In the genomic region with DNA sequence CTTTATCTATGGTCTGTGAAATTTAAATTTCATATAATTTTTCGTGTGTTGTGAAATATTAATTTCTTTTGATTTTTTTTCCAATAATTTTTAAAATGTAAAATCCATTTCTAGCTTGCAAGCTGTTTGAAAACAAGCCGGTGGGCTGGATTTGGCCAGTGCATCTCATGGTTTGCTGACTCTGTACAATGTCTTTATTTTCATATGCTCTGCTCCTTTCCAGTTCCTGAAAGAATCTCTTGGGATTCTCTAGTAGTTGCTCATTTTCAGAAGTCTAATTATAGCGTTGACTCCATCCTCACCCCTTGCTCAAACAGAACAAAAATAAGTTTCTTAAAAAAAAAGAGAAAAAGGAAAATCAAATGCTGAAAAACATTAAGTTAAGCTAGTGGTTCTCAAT, we compare ENCODE assay signal across 21 cellular contexts.
"Had no signal": no experiment of that assay in that cellular context is flagged by ENCODE, and none has a peak within 500 bp of the region (broad histone marks: within the 10 kb centered on the region; RNA-seq: fewer than 3 reads in every experiment).

No MANE protein-coding gene starts in this region.

- H3K27me3 ChIP-seq: body of pancreas, dorsolateral prefrontal cortex, gastrocnemius medialis, heart right ventricle, neutrophil, right lobe of liver, suprapubic skin had no signal

- DNase-seq: activated CD4-positive, alpha-beta memory T cell treated with anti-CD3 and anti-CD28 coated beads for 36 hours; activated naive CD4-positive, alpha-beta T cell; activated naive CD8-positive, alpha-beta T cell treated with anti-CD3 and anti-CD28 coated beads, Interleukin-2, amount 50 U/mL, for 24 hours; activated T-cell treated with anti-CD3 and anti-CD28 coated beads, Interleukin-2, amount 50 U/mL, for 72 hours; body of pancreas; cerebellar nuclear complex; dorsolateral prefrontal cortex; gastrocnemius medialis; heart right ventricle; lower lobe of right lung; midbrain; naive thymus-derived CD8-positive, alpha-beta T cell; psoas muscle; right lobe of liver; stimulated activated CD4-positive, alpha-beta T cell treated with anti-CD3 and anti-CD28 coated beads, Interleukin-2, amount 100 ng/mL, for 24 hours; stimulated activated naive CD4-positive, alpha-beta T cell; T-helper 9 cell had no signal

- H3K27ac ChIP-seq: body of pancreas, dorsolateral prefrontal cortex, gastrocnemius medialis, heart right ventricle, lower lobe of right lung, neutrophil, psoas muscle, right lobe of liver, suprapubic skin had no signal

- H3K4me1 ChIP-seq: lower lobe of right lung, right lobe of liver, suprapubic skin had no signal

- FAIRE-seq: endometrium had no signal

- H3K4me3 ChIP-seq: body of pancreas, dorsolateral prefrontal cortex, gastrocnemius medialis, heart right ventricle, lower lobe of right lung, psoas muscle, right lobe of liver, suprapubic skin had no signal

- H3K9me3 ChIP-seq: body of pancreas, gastrocnemius medialis, heart right ventricle, lower lobe of right lung, neutrophil, psoas muscle, right lobe of liver, suprapubic skin had no signal

- ATAC-seq: activated naive CD8-positive, alpha-beta T cell treated with anti-CD3 and anti-CD28 coated beads, Interleukin-2, amount 50 U/mL, for 24 hours; activated T-cell treated with anti-CD3 and anti-CD28 coated beads, Interleukin-2, amount 50 U/mL, for 72 hours; body of pancreas; esophagus mucosa; gastrocnemius medialis; lower lobe of right lung; naive thymus-derived CD8-positive, alpha-beta T cell; psoas muscle; right lobe of liver had no signal
